ENCODE assay signal across 28 cellular contexts in genomic region chr21:14418920-14419319, GRCh38.
"Had no signal": no experiment of that assay in that cellular context is flagged by ENCODE, and none has a peak within 500 bp of the region (broad histone marks: within the 10 kb centered on the region; RNA-seq: fewer than 3 reads in every experiment).

No MANE protein-coding gene starts in this region.

- H3K9me3 ChIP-seq: colonic mucosa, gastrocnemius medialis had no signal

- H3K27ac ChIP-seq: colonic mucosa, coronary artery, dorsolateral prefrontal cortex, epithelial cell of prostate, esophagus muscularis mucosa, esophagus squamous epithelium, foreskin keratinocyte, gastrocnemius medialis, gastroesophageal sphincter, heart left ventricle, heart right ventricle, hepatocyte had no signal

- ATAC-seq: effector memory CD8-positive, alpha-beta T cell; esophagus mucosa; foreskin keratinocyte; gastrocnemius medialis; gastroesophageal sphincter; heart left ventricle; heart right ventricle had no signal

- H3K4me2 ChIP-seq: hepatocyte had no signal

- FAIRE-seq: endometrium, endothelial cell of umbilical vein, frontal cortex had no signal

- H3K4me1 ChIP-seq: colonic mucosa, esophagus muscularis mucosa, esophagus squamous epithelium, foreskin keratinocyte, gastrocnemius medialis, gastroesophageal sphincter, heart left ventricle, heart right ventricle had no signal

- H3K36me3 ChIP-seq: colonic mucosa, esophagus muscularis mucosa, esophagus squamous epithelium, gastrocnemius medialis, gastroesophageal sphincter, heart left ventricle, heart right ventricle had no signal

- H3K79me2 ChIP-seq: hepatocyte had no signal

- DNase-seq: colonic mucosa; cortex of kidney; dermis blood vessel endothelial cell; dorsolateral prefrontal cortex; effector CD4-positive, alpha-beta T cell; effector CD8-positive, alpha-beta T cell; effector memory CD4-positive, alpha-beta T cell; effector memory CD8-positive, alpha-beta T cell; endodermal cell; erythroblast; esophagus squamous epithelium; foreskin fibroblast; foreskin keratinocyte; foreskin melanocyte; gastrocnemius medialis; glutamatergic neuron; head of caudate nucleus; heart left ventricle; heart right ventricle had no signal

- H3K27me3 ChIP-seq: colonic mucosa, esophagus muscularis mucosa, esophagus squamous epithelium, foreskin keratinocyte, gastrocnemius medialis, gastroesophageal sphincter, heart left ventricle, heart right ventricle, hepatocyte had no signal

- H2AFZ ChIP-seq: hepatocyte had no signal

- H3K4me3 ChIP-seq: colonic mucosa, coronary artery, dorsolateral prefrontal cortex, esophagus muscularis mucosa, esophagus squamous epithelium, gastrocnemius medialis, gastroesophageal sphincter, heart left ventricle, heart right ventricle, hepatocyte had no signal
